ENCODE assay signal across 10 cellular contexts in the genomic region with DNA sequence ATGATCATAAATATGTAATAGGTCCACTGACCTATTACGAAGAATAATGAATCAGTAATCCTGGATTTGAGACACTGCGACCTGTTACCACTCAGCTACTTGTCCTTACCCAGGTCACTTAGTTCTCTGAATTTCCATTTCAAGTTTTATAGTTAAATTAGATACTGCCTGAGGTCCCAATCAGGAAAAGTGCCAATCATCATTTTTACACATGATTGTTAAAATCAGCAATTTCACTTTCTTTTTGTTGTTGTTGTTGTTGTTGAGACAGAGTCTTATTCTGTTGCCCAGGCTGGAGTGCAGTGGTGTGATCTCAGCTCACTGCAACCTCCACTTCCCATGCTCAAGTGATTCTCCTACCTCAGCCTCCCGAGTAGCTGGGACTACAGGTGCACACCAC.
"Had no signal": no experiment of that assay in that cellular context is flagged by ENCODE, and none has a peak within 500 bp of the region (broad histone marks: within the 10 kb centered on the region; RNA-seq: fewer than 3 reads in every experiment).

No MANE protein-coding gene starts in this region.

- H2AFZ ChIP-seq: GM23248 had no signal

- ATAC-seq: HCT116 had no signal

- H3K9ac ChIP-seq: GM23248, KMS-11 had no signal

- H3K4me2 ChIP-seq: KMS-11 had no signal

- H3K27ac ChIP-seq: GM23248, KMS-11 had no signal

- DNase-seq: GM23248, GOT3, H7, HFFc6, Karpas-422, KBM-7 had no signal

- H3K4me1 ChIP-seq: HAP-1 had no signal

- H3K4me3 ChIP-seq: GM23248, HAP-1 had no signal

- H3K36me3 ChIP-seq: HAP-1 had no signal

- FAIRE-seq: HTR-8/SVneo had no signal

- H3K9me3 ChIP-seq: HAP-1 had no signal
